Comparison of ENCODE assay signal across 11 cellular contexts in the genomic region with DNA sequence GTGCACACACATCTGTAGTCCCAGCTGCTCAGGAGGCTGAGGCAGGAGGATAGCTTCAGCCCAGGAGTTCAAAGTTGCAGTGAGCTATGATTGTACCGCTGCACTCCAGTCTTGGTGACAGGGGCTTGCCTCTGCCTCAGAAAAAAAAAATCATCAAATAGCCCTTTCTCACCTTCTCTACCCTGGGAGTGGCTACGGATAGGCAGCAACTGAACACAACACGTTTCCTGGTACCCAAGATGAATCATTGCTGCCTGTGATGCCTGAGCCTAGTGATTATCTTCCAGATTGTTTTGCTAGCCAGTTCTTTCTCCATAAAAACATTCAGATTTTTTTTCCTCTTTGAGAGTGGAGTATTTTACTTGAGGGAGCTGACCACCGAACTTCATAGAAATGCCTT. TPM values are rescaled to one million over a fixed set of nuclear protein-coding genes. Genes with fewer than 3 reads are reported as not detected.
DNase-seq lines count a peak whose midpoint lies in the region; TF ChIP-seq lines count a peak whose summit lies in the region.
"Had no signal": no experiment of that assay in that cellular context is flagged by ENCODE, and none has a peak within 500 bp of the region (broad histone marks: within the 10 kb centered on the region; RNA-seq: fewer than 3 reads in every experiment).

No MANE protein-coding gene starts in this region.

- H3K4me1 Mint-ChIP-seq in activated CD4-positive, alpha-beta memory T cell treated with anti-CD3 and anti-CD28 coated beads, Interleukin-2, amount 10 ng/mL, durations not matched to agents 7 days and 5 days = peaks cover 93% of the 10 kb centered on the region
- H3K4me1 Mint-ChIP-seq in endodermal cell (peaks cover 39% of the 10 kb centered on the region), progenitor cell of endocrine pancreas (ENCODE audit: low read depth) (peaks cover 8% of the 10 kb centered on the region)

- H3K4me3 Mint-ChIP-seq in activated CD4-positive, alpha-beta memory T cell treated with anti-CD3 and anti-CD28 coated beads, Interleukin-2, amount 10 ng/mL, durations not matched to agents 7 days and 5 days = peak overlapping the region; percentile 23
- H3K4me3 Mint-ChIP-seq in endodermal cell = no peak overlapping the region
- H3K4me3 Mint-ChIP-seq in progenitor cell of endocrine pancreas (ENCODE audit: low read depth) = no peak overlapping the region
- H3K4me3 Mint-ChIP-seq: brain had no signal

- no peak overlapping the region for H3K27ac ChIP-seq in endodermal cell (ENCODE audit: low read depth, low read length)
- H3K27ac ChIP-seq: BLaER1 had no signal

- TF ChIP-seq CTCF in endodermal cell (conservative IDR thresholded peaks at IDR 0.05) = no peak
- no peak for TF ChIP-seq CTCF in progenitor cell of endocrine pancreas (IDR thresholded peaks at IDR 0.05; ENCODE audit: unreplicated experiment)

- no peaks in the 10 kb centered on the region for H3K27me3 Mint-ChIP-seq in activated CD4-positive, alpha-beta memory T cell treated with anti-CD3 and anti-CD28 coated beads, Interleukin-2, amount 10 ng/mL, durations not matched to agents 7 days and 5 days
- H3K27me3 Mint-ChIP-seq in endodermal cell (ENCODE audit: insufficient read depth) (no peaks in the 10 kb centered on the region), progenitor cell of endocrine pancreas (no peaks in the 10 kb centered on the region)
- H3K27me3 Mint-ChIP-seq: brain had no signal

- H3K9me3 Mint-ChIP-seq in activated CD4-positive, alpha-beta memory T cell treated with anti-CD3 and anti-CD28 coated beads, Interleukin-2, amount 10 ng/mL, durations not matched to agents 7 days and 5 days = no peaks in the 10 kb centered on the region
- no peaks in the 10 kb centered on the region for H3K9me3 Mint-ChIP-seq in endodermal cell
- no peaks in the 10 kb centered on the region for H3K9me3 Mint-ChIP-seq in progenitor cell of endocrine pancreas (ENCODE audit: low read depth)
- H3K9me3 Mint-ChIP-seq: brain had no signal

- no peaks in the 10 kb centered on the region for H3K27me3 ChIP-seq in endodermal cell (ENCODE audit: control insufficient read depth, insufficient read depth, low read length, poor library complexity, severe bottlenecking)
- H3K27me3 ChIP-seq: BLaER1 had no signal

- DNase-seq in stimulated activated CD4-positive, alpha-beta T cell treated with anti-CD3 and anti-CD28 coated beads, Interleukin-15, amount 100 ng/mL, for 24 hours = peak; percentile 46
- DNase-seq in stimulated activated CD4-positive, alpha-beta T cell treated with anti-CD3 and anti-CD28 coated beads, Interleukin-2, amount 100 ng/mL, for 24 hours = no peak
- peak; percentile 60 for DNase-seq in activated CD4-positive, alpha-beta memory T cell treated with anti-CD3 and anti-CD28 coated beads, Interleukin-2, amount 10 ng/mL, durations not matched to agents 7 days and 5 days
- DNase-seq in endodermal cell = no peak
- DNase-seq in ureter (ENCODE audit: low spot score) = peak; percentile 29
- DNase-seq in progenitor cell of endocrine pancreas (ENCODE audit: low spot score, unreplicated experiment) = no peak
- no peak for DNase-seq in NCI-H1436 treated with DMSO at 0.1 percent for 48 hours (lab: John Stamatoyannopoulos, UW)
- DNase-seq in NCI-H1105 (lab: John Stamatoyannopoulos, UW) = no peak

- H3K9ac ChIP-seq in endodermal cell (ENCODE audit: extremely low read depth, low read length, poor library complexity, severe bottlenecking) = no peak overlapping the region
- H3K9ac ChIP-seq: BLaER1 had no signal

- CTCF ChIA-PET in activated CD4-positive, alpha-beta memory T cell treated with anti-CD3 and anti-CD28 coated beads, Interleukin-2, amount 10 ng/mL, durations not matched to agents 7 days and 5 days (lab: Charles Lee) = interaction anchor here (1.2 to 5.0 kb wide), 4 partner anchors 10 to 29 kb away, joined by 4 to 36 read pairs (median 10); no protein-coding TSS in a partner anchor

- H3K36me3 Mint-ChIP-seq in activated CD4-positive, alpha-beta memory T cell treated with anti-CD3 and anti-CD28 coated beads, Interleukin-2, amount 10 ng/mL, durations not matched to agents 7 days and 5 days (ENCODE audit: low read depth) = peaks cover 48% of the 10 kb centered on the region
- H3K36me3 Mint-ChIP-seq in endodermal cell (ENCODE audit: low read depth) (peaks cover 33% of the 10 kb centered on the region), progenitor cell of endocrine pancreas (ENCODE audit: insufficient read depth) (peaks cover 2% of the 10 kb centered on the region)

- H3K9me3 ChIP-seq in endodermal cell (ENCODE audit: control insufficient read depth, low read length) = no peaks in the 10 kb centered on the region
- H3K9me3 ChIP-seq: BLaER1 had no signal

- H3K4me3 ChIP-seq in endodermal cell (ENCODE audit: low read length) = no peak overlapping the region
- H3K4me3 ChIP-seq: BLaER1, K562 had no signal

- peaks cover 2% of the 10 kb centered on the region for H3K4me1 ChIP-seq in endodermal cell (ENCODE audit: control insufficient read depth, insufficient read depth, low read length)

- H3K27ac Mint-ChIP-seq in activated CD4-positive, alpha-beta memory T cell treated with anti-CD3 and anti-CD28 coated beads, Interleukin-2, amount 10 ng/mL, durations not matched to agents 7 days and 5 days = peak overlapping the region; percentile 97
- peak overlapping the region; percentile 38 for H3K27ac Mint-ChIP-seq in endodermal cell
- H3K27ac Mint-ChIP-seq in progenitor cell of endocrine pancreas = no peak overlapping the region

- H3K36me3 ChIP-seq in endodermal cell (ENCODE audit: control insufficient read depth, insufficient read depth, low read length) = peaks cover 53% of the 10 kb centered on the region

- 93 to 100% methylated on average over 4 of the region's 4 CpGs for WGBS in endodermal cell (ENCODE audit: insufficient coverage in 1 of 2, insufficient read length in 1 of 2), 2 experiments

- POLR2A ChIA-PET in activated CD4-positive, alpha-beta memory T cell treated with anti-CD3 and anti-CD28 coated beads, Interleukin-2, amount 10 ng/mL, durations not matched to agents 7 days and 5 days (lab: Charles Lee) = interaction anchor here (0.9 to 23.7 kb wide), 5 partner anchors 5 to 683 kb away, joined by 3 to 500 read pairs (median 471); partner anchors contain the start of genes C2orf15 and INPP4A

RNA-seq across cellular contexts. Expression of gene INPP4A, which starts 13.5 kb away (rescaled TPM):
- total RNA-seq in activated CD4-positive, alpha-beta memory T cell treated with anti-CD3 and anti-CD28 coated beads, Interleukin-2, amount 10 ng/mL, durations not matched to agents 7 days and 5 days = 100 to 1,000 TPM; 123 to 127 TPM
- total RNA-seq in endodermal cell (10 to 100 TPM; 84.9 to 94.2 TPM), ureter (80.6 TPM), progenitor cell of endocrine pancreas (30.5 and 33.0 TPM in 2 replicates)
- 31.9 TPM for polyA plus RNA-seq in endodermal cell (2013, experiment 1 of 2)
- polyA plus RNA-seq in endodermal cell (2013, experiment 2 of 2) = 33.3 TPM

Comparison
In these comparisons a context has a peak if more than half of its experiments do, and no peak if none do; other contexts are left out.
1. DNase-seq: peak in stimulated activated CD4-positive, alpha-beta T cell treated with anti-CD3 and anti-CD28 coated beads, Interleukin-15, amount 100 ng/mL, for 24 hours (single experiment), activated CD4-positive, alpha-beta memory T cell treated with anti-CD3 and anti-CD28 coated beads, Interleukin-2, amount 10 ng/mL, durations not matched to agents 7 days and 5 days (single experiment) and ureter (single experiment); none in stimulated activated CD4-positive, alpha-beta T cell treated with anti-CD3 and anti-CD28 coated beads, Interleukin-2, amount 100 ng/mL, for 24 hours (0 of 2), endodermal cell (single experiment), progenitor cell of endocrine pancreas (single experiment), NCI-H1436 treated with DMSO at 0.1 percent for 48 hours (single experiment) and NCI-H1105 (single experiment).